In genomic region chr2:235595420-235596010, GRCh38 we compare ENCODE assay signal across 8 cellular contexts.
DNase-seq lines count a peak whose midpoint lies in the region; ATAC-seq and TF ChIP-seq lines count a peak whose summit lies in the region.

No MANE protein-coding gene starts in this region.

- H3K27me3 Mint-ChIP-seq in activated naive CD8-positive, alpha-beta T cell treated with anti-CD3 and anti-CD28 coated beads, Interleukin-2, amount 50 U/mL, for 24 hours, result peaks cover 7% of the 10 kb centered on the region

- CTCF ChIA-PET in HEK293T (lab: Yijun Ruan, JAX), result interaction anchor here (0.5 to 1.9 kb wide), 5 partner anchors 10 to 453 kb away, joined by 3 to 13 read pairs (median 3); no protein-coding TSS in a partner anchor

- H3K4me3 Mint-ChIP-seq in activated naive CD8-positive, alpha-beta T cell treated with anti-CD3 and anti-CD28 coated beads, Interleukin-2, amount 50 U/mL, for 24 hours, result no peak overlapping the region

- H3K4me1 Mint-ChIP-seq in activated naive CD8-positive, alpha-beta T cell treated with anti-CD3 and anti-CD28 coated beads, Interleukin-2, amount 50 U/mL, for 24 hours, result no peaks in the 10 kb centered on the region

- DNase-seq in DMS 273 (lab: John Stamatoyannopoulos, UW; ENCODE audit: unreplicated experiment) (peak; percentile 90), HEK293T (ENCODE audit: extremely low spot score) (peak; percentile 57), NOMO-1 (lab: John Stamatoyannopoulos, UW; ENCODE audit: unreplicated experiment in 2 of 2) (peak; percentile 35 to 57), Right ventricle myocardium superior (peak; percentile 81), putamen (ENCODE audit: low spot score) (peak; percentile 82)
- DNase-seq in activated naive CD8-positive, alpha-beta T cell treated with anti-CD3 and anti-CD28 coated beads, Interleukin-2, amount 50 U/mL, for 24 hours, result peak; percentile 53

- H3K36me3 Mint-ChIP-seq in activated naive CD8-positive, alpha-beta T cell treated with anti-CD3 and anti-CD28 coated beads, Interleukin-2, amount 50 U/mL, for 24 hours (ENCODE audit: low read depth), result no peaks in the 10 kb centered on the region

- intact Hi-C loops in Right ventricle myocardium superior (cut with DNase I), result loop anchor here (2.0 to 5.0 kb wide), 3 partner anchors 72 to 459 kb away; no protein-coding TSS in a partner anchor

- H3K9me3 Mint-ChIP-seq in activated naive CD8-positive, alpha-beta T cell treated with anti-CD3 and anti-CD28 coated beads, Interleukin-2, amount 50 U/mL, for 24 hours, result no peaks in the 10 kb centered on the region

- POLR2A ChIA-PET in HEK293T (lab: Yijun Ruan, JAX), result no interaction called here

- ATAC-seq in activated naive CD8-positive, alpha-beta T cell treated with anti-CD3 and anti-CD28 coated beads, Interleukin-2, amount 50 U/mL, for 24 hours, result no peak
- peak; percentile 82 for ATAC-seq in Right ventricle myocardium superior (ENCODE audit: poor library complexity)
- no peak for ATAC-seq in HG02610 (IDR thresholded peaks at IDR 0.05; ENCODE audit: unreplicated experiment)
- no peak for ATAC-seq in GM21423 (IDR thresholded peaks at IDR 0.05; ENCODE audit: unreplicated experiment)

- H3K27ac Mint-ChIP-seq in activated naive CD8-positive, alpha-beta T cell treated with anti-CD3 and anti-CD28 coated beads, Interleukin-2, amount 50 U/mL, for 24 hours, result no peak overlapping the region

TF ChIP-seq in HEK293T, 16 proteins besides CTCF, POLR2A, EP300 and RAD21:
- TF ChIP-seq ELF4 (IDR thresholded peaks at IDR 0.05) (no peak), L3MBTL2 (conservative IDR thresholded peaks at IDR 0.05) (no peak), FOXA1 (IDR thresholded peaks at IDR 0.05) (no peak), PKNOX1 (IDR thresholded peaks at IDR 0.05) (peak; percentile 77), FOXK2 (IDR thresholded peaks at IDR 0.05) (no peak)
